In genomic region chr3:47476644-47477199, GRCh38 we compare ENCODE assay signal across 8 cellular contexts. TPM values are rescaled to one million over a fixed set of nuclear protein-coding genes. Genes with fewer than 3 reads are reported as not detected.
DNase-seq lines count a peak whose midpoint lies in the region; TF ChIP-seq lines count a peak whose summit lies in the region.

No MANE protein-coding gene starts in this region.

- no peak for TF ChIP-seq POLR2A in esophagus squamous epithelium (IDR thresholded peaks at IDR 0.05)

- H3K27ac ChIP-seq in SK-N-MC (no peak overlapping the region), esophagus squamous epithelium (peak overlapping the region in 3 of 4 donors; percentile 83 to 92 (median 83)), rectal smooth muscle tissue (ENCODE audit: low read depth, low read length) (no peak overlapping the region)

- H3K36me3 ChIP-seq in ES-I3 (ENCODE audit: insufficient read depth, low read length) (no peaks in the 10 kb centered on the region), SK-N-MC (ENCODE audit: insufficient read depth, low read length) (no peaks in the 10 kb centered on the region), esophagus squamous epithelium (no peaks in the 10 kb centered on the region), rectal smooth muscle tissue (ENCODE audit: control insufficient read depth, insufficient read depth, low read length) (no peaks in the 10 kb centered on the region)

- no peak for TF ChIP-seq CTCF in esophagus squamous epithelium (IDR thresholded peaks at IDR 0.05)

- H3K4me1 ChIP-seq in ES-I3 (ENCODE audit: insufficient read depth, low read length) (peaks cover 16% of the 10 kb centered on the region), esophagus squamous epithelium (peaks cover 16 to 41% (median 18%) of the 10 kb centered on the region in 3 donors), rectal smooth muscle tissue (ENCODE audit: control insufficient read depth, insufficient read depth, low read length) (peaks cover 10% of the 10 kb centered on the region)

- intact Hi-C loops in esophagus squamous epithelium (cut with DNase I): no loop called here

- H3K27me3 ChIP-seq in esophagus squamous epithelium: no peaks in the 10 kb centered on the region
- no peaks in the 10 kb centered on the region for H3K27me3 ChIP-seq in rectal smooth muscle tissue (ENCODE audit: control insufficient read depth, insufficient read depth, low read length)

- DNase-seq in SK-N-MC (ENCODE audit: low read depth, low spot score) (no peak), esophagus squamous epithelium (lab: John Stamatoyannopoulos, UW) (no peak), AG08395 (ENCODE audit: low spot score) (no peak), DMS114 treated with DMSO at 0.1 percent for 48 hours (lab: John Stamatoyannopoulos, UW; ENCODE audit: unreplicated experiment) (no peak), T-helper 9 cell (no peak), HT-29 (ENCODE audit: low spot score) (no peak)

- H3K9ac ChIP-seq in ES-I3 (ENCODE audit: low read depth, low read length) (peak overlapping the region; percentile 44; the same call in 1 of the 2 replicates), SK-N-MC (ENCODE audit: insufficient read length) (peak overlapping the region; percentile 73), rectal smooth muscle tissue (ENCODE audit: low read length) (no peak overlapping the region)

- H3K9me3 ChIP-seq in ES-I3 (ENCODE audit: control insufficient read depth, insufficient read depth, low read length) (no peaks in the 10 kb centered on the region), SK-N-MC (ENCODE audit: low read depth, low read length) (no peaks in the 10 kb centered on the region), esophagus squamous epithelium (no peaks in the 10 kb centered on the region)

- H3K4me3 ChIP-seq in SK-N-MC (peak overlapping the region; percentile 86), esophagus squamous epithelium (peak overlapping the region in 3 of 4 donors; percentile 73 to 86 (median 78)), rectal smooth muscle tissue (ENCODE audit: low read length) (peak overlapping the region; percentile 90)

- 81 to 82% methylated on average over 9 of the region's 11 CpGs for WGBS in esophagus squamous epithelium, 2 donors

RNA-seq across cellular contexts. Expression of gene SCAP, which starts 1.0 kb away (rescaled TPM):
- total RNA-seq in esophagus squamous epithelium: 100 to 1,000 TPM in 1 of 4 donors, 10 to 100 TPM in 3; 68.7 to 108 (median 79.5) TPM
- 83.0 and 88.1 TPM in 2 replicates for total RNA-seq in HT-29 (2014; rRNA removed; shearing (Covaris generic))

RNA-seq across cellular contexts. Expression of gene ELP6, which starts 36.8 kb away (rescaled TPM):
- total RNA-seq in esophagus squamous epithelium: 10 to 100 TPM in 3 of 4 donors, 1 to 10 TPM in 1; 9.1 to 22.3 (median 21.3) TPM
- total RNA-seq in HT-29 (2014; rRNA removed; shearing (Covaris generic)): 34.9 and 41.2 TPM in 2 replicates

Comparison
In these comparisons a context has a peak if more than half of its experiments do, and no peak if none do; other contexts are left out.
1. H3K27ac ChIP-seq: peak in esophagus squamous epithelium (3 of 4); none in SK-N-MC (single experiment) and rectal smooth muscle tissue (single experiment).
2. Peak in every context shown above with its lines, with median percentiles within 50 percentile points of each other: H3K4me3 ChIP-seq.